8 cellular contexts compared by ENCODE assay signal in genomic region chr20:54207743-54208491, GRCh38. TPM values are rescaled to one million over a fixed set of nuclear protein-coding genes. Genes with fewer than 3 reads are reported as not detected.
A peak's percentile ranks its signal among the peaks of the same experiment; 100 is the strongest.
DNase-seq lines count a peak whose midpoint lies in the region; ATAC-seq and TF ChIP-seq lines count a peak whose summit lies in the region.

Gene PFDN4, plus strand, starts transcription at chr20:54208087. Its CDS starts 14 bp downstream, at chr20:54208101.

- no peaks in the 10 kb centered on the region for H3K27me3 Mint-ChIP-seq in activated T-helper 17 cell treated with anti-CD3 and anti-CD28 coated beads, Interleukin-2, amount 50 U/mL, for 72 hours
- no peaks in the 10 kb centered on the region for H3K27me3 Mint-ChIP-seq in nephron (ENCODE audit: low read depth)
- no peaks in the 10 kb centered on the region for H3K27me3 Mint-ChIP-seq in stimulated activated naive CD8-positive, alpha-beta T cell treated with anti-CD3 and anti-CD28 coated beads, Interleukin-15, Interleukin-2, amounts not matched to agents 100 ng/mL and 50 ng/mL, for 24 hours

- peaks cover 27% of the 10 kb centered on the region for H3K4me1 Mint-ChIP-seq in activated T-helper 17 cell treated with anti-CD3 and anti-CD28 coated beads, Interleukin-2, amount 50 U/mL, for 72 hours
- peaks cover 27% of the 10 kb centered on the region for H3K4me1 Mint-ChIP-seq in nephron
- peaks cover 64% of the 10 kb centered on the region for H3K4me1 Mint-ChIP-seq in stimulated activated naive CD8-positive, alpha-beta T cell treated with anti-CD3 and anti-CD28 coated beads, Interleukin-15, Interleukin-2, amounts not matched to agents 100 ng/mL and 50 ng/mL, for 24 hours (ENCODE audit: low read depth)

- H3K27ac Mint-ChIP-seq in activated T-helper 17 cell treated with anti-CD3 and anti-CD28 coated beads, Interleukin-2, amount 50 U/mL, for 72 hours = peak within 1 kb of the TSS; percentile 100
- peak within 1 kb of the TSS; percentile 100 for H3K27ac Mint-ChIP-seq in nephron
- peak within 1 kb of the TSS; percentile 100 for H3K27ac Mint-ChIP-seq in stimulated activated naive CD8-positive, alpha-beta T cell treated with anti-CD3 and anti-CD28 coated beads, Interleukin-15, Interleukin-2, amounts not matched to agents 100 ng/mL and 50 ng/mL, for 24 hours

- peaks cover 16% of the 10 kb centered on the region for H3K36me3 Mint-ChIP-seq in activated T-helper 17 cell treated with anti-CD3 and anti-CD28 coated beads, Interleukin-2, amount 50 U/mL, for 72 hours (ENCODE audit: low read depth)
- H3K36me3 Mint-ChIP-seq in nephron (ENCODE audit: low read depth) = peaks cover 19% of the 10 kb centered on the region
- peaks cover 28% of the 10 kb centered on the region for H3K36me3 Mint-ChIP-seq in stimulated activated naive CD8-positive, alpha-beta T cell treated with anti-CD3 and anti-CD28 coated beads, Interleukin-15, Interleukin-2, amounts not matched to agents 100 ng/mL and 50 ng/mL, for 24 hours (ENCODE audit: low read depth)

- H3K27ac ChIP-seq in KOPT-K1 (ENCODE audit: low read depth, low read length, poor library complexity, severe bottlenecking) = peak within 1 kb of the TSS; percentile 84

- peak within 1 kb of the TSS; percentile 85 for H3K4me3 Mint-ChIP-seq in activated T-helper 17 cell treated with anti-CD3 and anti-CD28 coated beads, Interleukin-2, amount 50 U/mL, for 72 hours
- peak within 1 kb of the TSS; percentile 98 to 99 (median 99) for H3K4me3 Mint-ChIP-seq in nephron
- peak within 1 kb of the TSS; percentile 97 for H3K4me3 Mint-ChIP-seq in stimulated activated naive CD8-positive, alpha-beta T cell treated with anti-CD3 and anti-CD28 coated beads, Interleukin-15, Interleukin-2, amounts not matched to agents 100 ng/mL and 50 ng/mL, for 24 hours

- H3K9me3 Mint-ChIP-seq in activated T-helper 17 cell treated with anti-CD3 and anti-CD28 coated beads, Interleukin-2, amount 50 U/mL, for 72 hours = no peaks in the 10 kb centered on the region
- no peaks in the 10 kb centered on the region for H3K9me3 Mint-ChIP-seq in nephron
- H3K9me3 Mint-ChIP-seq in stimulated activated naive CD8-positive, alpha-beta T cell treated with anti-CD3 and anti-CD28 coated beads, Interleukin-15, Interleukin-2, amounts not matched to agents 100 ng/mL and 50 ng/mL, for 24 hours = no peaks in the 10 kb centered on the region

- peak; percentile 71 to 82 (median 81) for TF ChIP-seq CTCF in nephron (IDR thresholded peaks at IDR 0.05; ENCODE audit: unreplicated experiment in 3 of 3)

- H3K9me3 ChIP-seq in KOPT-K1 (ENCODE audit: insufficient read depth, low read length, poor library complexity, severe bottlenecking) = no peaks in the 10 kb centered on the region

- ATAC-seq in GM21825 (IDR thresholded peaks at IDR 0.05; ENCODE audit: unreplicated experiment) = peak; percentile 97
- peak; percentile 92 for ATAC-seq in activated T-helper 17 cell treated with anti-CD3 and anti-CD28 coated beads, Interleukin-2, amount 50 U/mL, for 72 hours (replicated peaks)

- H3K36me3 ChIP-seq in KOPT-K1 (ENCODE audit: insufficient read depth, low read length) = no peaks in the 10 kb centered on the region

- DNase-seq in ELF-1 (ENCODE audit: low read depth, low spot score) (peak; percentile 90), RPMI7951 (ENCODE audit: low read depth) (peak; percentile 88), fibroblast of peridontal ligament (ENCODE audit: extremely low read depth) (peak; percentile 85)

RNA-seq across cellular contexts. Expression of gene PFDN4, which starts in this region (rescaled TPM):
- 200 and 262 TPM in 2 replicates for total RNA-seq in RPMI7951 (2014; rRNA removed; shearing (Covaris generic))
- 10 to 100 TPM; 32.5 to 35.8 TPM for total RNA-seq in activated T-helper 17 cell treated with anti-CD3 and anti-CD28 coated beads, Interleukin-2, amount 50 U/mL, for 72 hours

Comparison
In these comparisons a context has a peak if more than half of its experiments do, and no peak if none do; other contexts are left out.
1. Peak in every context shown above with its lines: DNase-seq, ATAC-seq and H3K27ac ChIP-seq.